ENCODE assay signal across 9 cellular contexts in the genomic region with DNA sequence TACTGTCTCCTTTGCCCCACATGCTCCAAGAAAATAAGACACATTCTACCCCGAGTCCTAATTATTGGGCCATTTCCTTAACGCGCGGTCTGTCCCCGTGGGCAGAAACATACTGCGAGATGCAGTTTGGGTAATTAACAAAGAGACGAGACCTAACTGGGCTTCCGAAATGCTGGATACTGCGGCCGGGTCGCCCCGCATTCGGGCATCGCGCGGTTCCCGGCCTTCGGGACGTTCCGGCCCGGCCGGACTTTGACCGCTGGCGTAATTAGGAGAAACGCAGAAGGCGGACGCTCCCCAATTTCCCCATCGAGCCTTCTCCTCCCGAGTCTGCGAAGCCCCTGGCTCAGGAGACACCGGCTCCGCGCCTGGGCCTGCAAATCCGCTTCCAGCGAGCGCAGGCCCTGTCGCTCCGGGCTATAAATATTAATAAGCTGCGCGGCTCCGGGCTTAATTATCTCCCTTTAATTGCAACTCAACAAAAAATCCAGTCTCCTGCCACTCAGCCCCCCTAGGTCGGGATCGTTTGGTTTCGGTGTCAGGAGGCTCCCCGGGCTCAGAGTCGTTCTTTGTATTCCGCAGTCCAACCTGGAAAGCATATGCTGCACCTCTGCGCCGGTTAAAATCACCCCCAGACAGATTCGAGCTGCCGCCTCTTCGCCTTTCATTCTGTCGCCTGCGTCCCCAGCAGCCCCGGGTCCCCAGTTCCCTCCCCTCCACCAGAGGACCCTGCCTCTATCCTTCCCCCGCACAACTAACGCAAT.
DNase-seq lines count a peak whose midpoint lies in the region; ATAC-seq and TF ChIP-seq lines count a peak whose summit lies in the region.
"Had no signal": no experiment of that assay in that cellular context is flagged by ENCODE, and none has a peak within 500 bp of the region (broad histone marks: within the 10 kb centered on the region; RNA-seq: fewer than 3 reads in every experiment).

No MANE protein-coding gene starts in this region.

- H3K9ac ChIP-seq in NT2/D1 (ENCODE audit: insufficient read length, low read depth) = peak overlapping the region; percentile 73
- H3K9ac ChIP-seq in MM.1S (ENCODE audit: low read length) = no peak overlapping the region

- H3K27ac ChIP-seq in CD4-positive, alpha-beta memory T cell (ENCODE audit: low read depth, low read length) = no peak overlapping the region
- H3K27ac ChIP-seq in esophagus muscularis mucosa (replicated peaks in 1 of 4) = no peak overlapping the region
- no peak overlapping the region for H3K27ac ChIP-seq in ovary
- no peak overlapping the region for H3K27ac ChIP-seq in MM.1S (ENCODE audit: low read length)

- H3K9me3 Mint-ChIP-seq in CD4-positive, alpha-beta memory T cell = no peaks in the 10 kb centered on the region

- no peak overlapping the region for H3K27ac Mint-ChIP-seq in CD4-positive, alpha-beta memory T cell

- no peak overlapping the region for H2AFZ ChIP-seq in MM.1S (ENCODE audit: low read length)

- no peak overlapping the region for H3K4me3 ChIP-seq in CD4-positive, alpha-beta memory T cell (ENCODE audit: low read length in 2 of 2)
- H3K4me3 ChIP-seq in NT2/D1 (ENCODE audit: insufficient read length, low read depth) (peak overlapping the region; percentile 47), esophagus muscularis mucosa (peak overlapping the region; percentile 44 to 57 (median 52)), ovary (peak overlapping the region; percentile 36), MM.1S (ENCODE audit: low read length) (no peak overlapping the region)

- H4K20me1 ChIP-seq in MM.1S (ENCODE audit: insufficient read depth, low read length) = no peaks in the 10 kb centered on the region

- TF ChIP-seq CTCF in esophagus muscularis mucosa (IDR thresholded peaks at IDR 0.05) = no peak
- TF ChIP-seq CTCF in ovary (IDR thresholded peaks at IDR 0.05) = no peak
- TF ChIP-seq CTCF in MM.1S (IDR thresholded peaks at IDR 0.05; ENCODE audit: low read length) = no peak

- 56% methylated on average over 28 of the region's 57 CpGs for WGBS in esophagus muscularis mucosa
- 42 to 45% (median 42%) methylated on average over 57 of the region's 57 CpGs for WGBS in ovary, 3 donors

- H3K4me3 Mint-ChIP-seq in CD4-positive, alpha-beta memory T cell = peak overlapping the region in 7 of 8 donors; percentile 26 to 75 (median 62)

- TF ChIP-seq POLR2A in esophagus muscularis mucosa (IDR thresholded peaks at IDR 0.05; ENCODE audit: low read depth) (no peak), ovary (IDR thresholded peaks at IDR 0.05) (no peak)

- CTCF ChIA-PET in CD4-positive, alpha-beta memory T cell (lab: Charles Lee; ENCODE audit: partially characterized antibody) = no interaction called here

- no peaks in the 10 kb centered on the region for H3K9me2 ChIP-seq in MM.1S (replicated peaks; ENCODE audit: insufficient read depth, low read length)

- H3K9me3 ChIP-seq in CD4-positive, alpha-beta memory T cell (ENCODE audit: control insufficient read depth in 1 of 2, low read length in 2 of 2) = no peaks in the 10 kb centered on the region
- H3K9me3 ChIP-seq in NT2/D1 (ENCODE audit: insufficient read depth, low read length) = no peaks in the 10 kb centered on the region
- H3K9me3 ChIP-seq in esophagus muscularis mucosa = no peaks in the 10 kb centered on the region
- no peaks in the 10 kb centered on the region for H3K9me3 ChIP-seq in ovary
- no peaks in the 10 kb centered on the region for H3K9me3 ChIP-seq in MM.1S (replicated peaks; ENCODE audit: insufficient read depth, low read length)

- H3F3A ChIP-seq in MM.1S (ENCODE audit: insufficient read depth, low read length) = no peaks in the 10 kb centered on the region

- DNase-seq in CD4-positive, alpha-beta memory T cell = no peak
- no peak for DNase-seq in NT2/D1 (ENCODE audit: low read depth, low spot score)
- no peak for DNase-seq in esophagus muscularis mucosa (ENCODE audit: extremely low spot score)
- DNase-seq in ovary = no peak
- DNase-seq in MM.1S = no peak
- DNase-seq in NOMO-1 treated with DMSO at 0.1 percent for 48 hours (lab: John Stamatoyannopoulos, UW; ENCODE audit: unreplicated experiment) = no peak
- no peak for DNase-seq in stimulated activated CD4-positive, alpha-beta T cell treated with anti-CD3 and anti-CD28 coated beads, Interleukin-4, amount 100 ng/mL, for 1 hour
- DNase-seq: NCI-H1048 had no signal

- H3K4me1 ChIP-seq in CD4-positive, alpha-beta memory T cell (ENCODE audit: insufficient read depth, low read length) = peaks cover 16% of the 10 kb centered on the region
- H3K4me1 ChIP-seq in NT2/D1 (ENCODE audit: insufficient read depth, insufficient read length) = peaks cover 3% of the 10 kb centered on the region
- peaks cover 15 to 23% (median 19%) of the 10 kb centered on the region in 4 donors for H3K4me1 ChIP-seq in esophagus muscularis mucosa
- H3K4me1 ChIP-seq in ovary (ENCODE audit: insufficient read depth) = peaks cover 1% of the 10 kb centered on the region
- peaks cover 2% of the 10 kb centered on the region for H3K4me1 ChIP-seq in MM.1S (ENCODE audit: low read length)

- H3K79me2 ChIP-seq in MM.1S (ENCODE audit: low read length) = no peaks in the 10 kb centered on the region

- ATAC-seq in HG03571 (IDR thresholded peaks at IDR 0.05; ENCODE audit: unreplicated experiment) = no peak

- intact Hi-C loops in CD4-positive, alpha-beta memory T cell (cut with micrococcal nuclease) = loop anchor here (5.0 kb wide), 1 partner anchor 134 kb away; no protein-coding TSS in a partner anchor
- intact Hi-C loops in esophagus muscularis mucosa (cut with DNase I) (no loop called here), ovary (cut with DNase I) (no loop called here)

- TF ChIP-seq EP300 in esophagus muscularis mucosa (IDR thresholded peaks at IDR 0.05) (no peak), ovary (IDR thresholded peaks at IDR 0.05) (no peak)

- peaks cover 46% of the 10 kb centered on the region for H3K27me3 ChIP-seq in CD4-positive, alpha-beta memory T cell (ENCODE audit: insufficient read depth, low read length)
- H3K27me3 ChIP-seq in NT2/D1 (ENCODE audit: insufficient read depth, insufficient read length) = peaks cover 88% of the 10 kb centered on the region
- peaks cover 5 to 71% (median 29%) of the 10 kb centered on the region in 4 donors for H3K27me3 ChIP-seq in esophagus muscularis mucosa
- H3K27me3 ChIP-seq in ovary = peaks cover 2% of the 10 kb centered on the region
- no peaks in the 10 kb centered on the region for H3K27me3 ChIP-seq in MM.1S (replicated peaks; ENCODE audit: insufficient read depth, low read length)

- peaks cover 5 to 21% (median 12%) of the 10 kb centered on the region in 4 donors for H3K4me1 Mint-ChIP-seq in CD4-positive, alpha-beta memory T cell

- H3K36me3 ChIP-seq in CD4-positive, alpha-beta memory T cell (ENCODE audit: insufficient read depth, low read length) = no peaks in the 10 kb centered on the region
- H3K36me3 ChIP-seq in NT2/D1 (ENCODE audit: insufficient read depth, insufficient read length, low read length) (no peaks in the 10 kb centered on the region), esophagus muscularis mucosa (no peaks in the 10 kb centered on the region), ovary (no peaks in the 10 kb centered on the region), MM.1S (replicated peaks; ENCODE audit: insufficient read depth, low read length) (no peaks in the 10 kb centered on the region)

- H3K4me2 ChIP-seq in MM.1S (ENCODE audit: low read depth, low read length) = no peak overlapping the region

- POLR2A ChIA-PET in CD4-positive, alpha-beta memory T cell (lab: Charles Lee; ENCODE audit: partially characterized antibody) = interaction anchor here (0.6 to 0.8 kb wide), 2 partner anchors 40 to 107 kb away, joined by 3 read pairs; no protein-coding TSS in a partner anchor

- peaks cover 40 to 58% of the 10 kb centered on the region in 2 donors for H3K27me3 Mint-ChIP-seq in CD4-positive, alpha-beta memory T cell

- no peaks in the 10 kb centered on the region for H3K36me3 Mint-ChIP-seq in CD4-positive, alpha-beta memory T cell

Comparison
In these comparisons a context has a peak if more than half of its experiments do, and no peak if none do; other contexts are left out.
1. H3K4me3 ChIP-seq: peak in NT2/D1 (single experiment), esophagus muscularis mucosa (4 of 4) and ovary (single experiment); none in CD4-positive, alpha-beta memory T cell (0 of 2) and MM.1S (single experiment).